ENCODE assay signal across 8 cellular contexts in genomic region chr16:19502395-19503131, GRCh38. TPM values are rescaled to one million over a fixed set of nuclear protein-coding genes. Genes with fewer than 3 reads are reported as not detected.
A peak's percentile ranks its signal among the peaks of the same experiment; 100 is the strongest.
DNase-seq lines count a peak whose midpoint lies in the region; ATAC-seq and TF ChIP-seq lines count a peak whose summit lies in the region.

No MANE protein-coding gene starts in this region.

- TF ChIP-seq POLR2A in gastroesophageal sphincter (IDR thresholded peaks at IDR 0.05) = no peak
- no peak for TF ChIP-seq POLR2A in vagina (IDR thresholded peaks at IDR 0.05)

- H3K27ac ChIP-seq in gastroesophageal sphincter (no peak overlapping the region), trophoblast cell (ENCODE audit: low read depth, low read length) (no peak overlapping the region), vagina (no peak overlapping the region)

- WGBS in gastroesophageal sphincter (ENCODE audit: low coverage in 1 of 2), 2 donors = 85 to 90% methylated on average over 2 of the region's 3 CpGs
- WGBS in trophoblast cell (ENCODE audit: extremely low coverage, insufficient coverage, insufficient read length) = no CpG with 5 or more reads among the region's 3 CpGs

- no peak overlapping the region for H2AFZ ChIP-seq in trophoblast cell (ENCODE audit: insufficient read depth, low read length, poor library complexity)

- H3K79me2 ChIP-seq in trophoblast cell (ENCODE audit: control insufficient read depth, insufficient read depth, low read length, poor library complexity) = no peaks in the 10 kb centered on the region

- intact Hi-C loops in vagina (cut with DNase I) = loop anchor here (10.0 kb wide), 1 partner anchor 418 kb away; no protein-coding TSS in a partner anchor

- H3K4me1 ChIP-seq in gastroesophageal sphincter (no peaks in the 10 kb centered on the region), trophoblast cell (ENCODE audit: control insufficient read depth in 1 of 2, insufficient read depth in 2 of 2, low read length in 2 of 2) (no peaks in the 10 kb centered on the region), vagina (no peaks in the 10 kb centered on the region)

- TF ChIP-seq EP300 in gastroesophageal sphincter (IDR thresholded peaks at IDR 0.05) = no peak

- TF ChIP-seq CTCF in LNCAP (IDR thresholded peaks at IDR 0.05) (peak; percentile 84), gastroesophageal sphincter (IDR thresholded peaks at IDR 0.05) (peak; percentile 57 to 76 (median 65)), vagina (IDR thresholded peaks at IDR 0.05) (peak; percentile 45 to 62 (median 54))

- peaks cover 3 to 91% of the 10 kb centered on the region in 2 donors for H3K36me3 ChIP-seq in gastroesophageal sphincter
- H3K36me3 ChIP-seq in trophoblast cell (ENCODE audit: control insufficient read depth in 1 of 2, insufficient read depth in 2 of 2, low read length in 2 of 2) = peaks cover 11 to 24% of the 10 kb centered on the region in 2 experiments
- peaks cover 0 to 64% of the 10 kb centered on the region in 2 donors for H3K36me3 ChIP-seq in vagina

- no peak overlapping the region for H2AK5ac ChIP-seq in trophoblast cell (ENCODE audit: low read length)

- H3K23ac ChIP-seq in trophoblast cell (ENCODE audit: low read length) = no peak overlapping the region

- no peak overlapping the region for H4K8ac ChIP-seq in trophoblast cell (ENCODE audit: low read depth, low read length)

- no peak overlapping the region for H3K4me3 ChIP-seq in gastroesophageal sphincter
- no peak overlapping the region for H3K4me3 ChIP-seq in trophoblast cell (ENCODE audit: low read depth, low read length)
- H3K4me3 ChIP-seq in vagina = no peak overlapping the region

- peak; percentile 36 for ATAC-seq in gastroesophageal sphincter
- ATAC-seq in GM18870 (IDR thresholded peaks at IDR 0.05; ENCODE audit: unreplicated experiment) = no peak

- no peak overlapping the region for H4K12ac ChIP-seq in trophoblast cell (ENCODE audit: low read depth, low read length)

- H3K14ac ChIP-seq in trophoblast cell (ENCODE audit: low read length) = no peak overlapping the region

- H2BK5ac ChIP-seq in trophoblast cell (ENCODE audit: low read depth, low read length, poor library complexity) = no peak overlapping the region

- H3K9ac ChIP-seq in trophoblast cell (ENCODE audit: low read length) = no peak overlapping the region

- no peak overlapping the region for H2BK12ac ChIP-seq in trophoblast cell (ENCODE audit: low read length)

- peak; percentile 23 for DNase-seq in DMS 273 treated with DMSO at 0.1 percent for 48 hours (lab: John Stamatoyannopoulos, UW)
- DNase-seq in SHP77 (lab: John Stamatoyannopoulos, UW) = peak; percentile 11 to 54
- DNase-seq in activated effector memory CD4-positive, alpha-beta T cell treated with anti-CD3 and anti-CD28 coated beads, Interleukin-2, amount 50 U/mL, for 16 hours = peak; percentile 85
- peak; percentile 56 to 90 for DNase-seq in trophoblast cell
- no peak for DNase-seq in vagina (ENCODE audit: extremely low spot score in 2 of 2)

- H3K27me3 ChIP-seq in gastroesophageal sphincter = no peaks in the 10 kb centered on the region
- no peaks in the 10 kb centered on the region for H3K27me3 ChIP-seq in trophoblast cell (ENCODE audit: insufficient read depth, low read length)
- H3K27me3 ChIP-seq in vagina = no peaks in the 10 kb centered on the region

- H3K9me3 ChIP-seq in gastroesophageal sphincter = no peaks in the 10 kb centered on the region
- H3K9me3 ChIP-seq in trophoblast cell (ENCODE audit: insufficient read depth, low read depth, low read length) = no peaks in the 10 kb centered on the region
- no peaks in the 10 kb centered on the region for H3K9me3 ChIP-seq in vagina

- H3K4ac ChIP-seq in trophoblast cell (ENCODE audit: low read depth, low read length) = no peak overlapping the region

- no peak overlapping the region for H3K18ac ChIP-seq in trophoblast cell (ENCODE audit: low read length)

- H3K4me2 ChIP-seq in trophoblast cell (ENCODE audit: low read length) = no peak overlapping the region

- no peak overlapping the region for H4K91ac ChIP-seq in trophoblast cell (ENCODE audit: low read depth, low read length)

- no peaks in the 10 kb centered on the region for H3K79me1 ChIP-seq in trophoblast cell (ENCODE audit: low read length)

- H2BK120ac ChIP-seq in trophoblast cell (ENCODE audit: insufficient read depth, low read length, poor library complexity) = no peak overlapping the region

RNA-seq across cellular contexts. Expression of gene GDE1, which starts 19.3 kb away (rescaled TPM):
- total RNA-seq in gastroesophageal sphincter (100 to 1,000 TPM in 2 of 4 donors, 10 to 100 TPM in 2; 80.9 to 143 (median 108) TPM), vagina (31.2 TPM)
- polyA plus RNA-seq in trophoblast cell (2013) = 55.3 and 55.7 TPM in 2 replicates

RNA-seq across cellular contexts. Expression of gene CCP110, which starts 21.2 kb away (rescaled TPM):
- total RNA-seq in gastroesophageal sphincter (10 to 100 TPM; 15.9 to 19.1 (median 17.5) TPM), vagina (17.7 TPM)
- 5.9 and 6.5 TPM in 2 replicates for polyA plus RNA-seq in trophoblast cell (2013)

RNA-seq across cellular contexts. Expression of gene VPS35L, which starts 52.9 kb away (rescaled TPM):
- 10 to 100 TPM; 39.0 to 59.6 (median 46.9) TPM for total RNA-seq in gastroesophageal sphincter
- 36.5 and 40.2 TPM in 2 replicates for polyA plus RNA-seq in trophoblast cell (2013)
- total RNA-seq in vagina = 39.8 TPM

Comparison
In these comparisons a context has a peak if more than half of its experiments do, and no peak if none do; other contexts are left out.
1. DNase-seq: peak in DMS 273 treated with DMSO at 0.1 percent for 48 hours (single experiment), SHP77 (2 of 2), activated effector memory CD4-positive, alpha-beta T cell treated with anti-CD3 and anti-CD28 coated beads, Interleukin-2, amount 50 U/mL, for 16 hours (single experiment) and trophoblast cell (2 of 2); none in vagina (0 of 2).
2. Peak in every context shown above with its lines, with median percentiles within 50 percentile points of each other: CTCF ChIP-seq.